Comparison of ENCODE assay signal across 1 cellular context in the genomic region with DNA sequence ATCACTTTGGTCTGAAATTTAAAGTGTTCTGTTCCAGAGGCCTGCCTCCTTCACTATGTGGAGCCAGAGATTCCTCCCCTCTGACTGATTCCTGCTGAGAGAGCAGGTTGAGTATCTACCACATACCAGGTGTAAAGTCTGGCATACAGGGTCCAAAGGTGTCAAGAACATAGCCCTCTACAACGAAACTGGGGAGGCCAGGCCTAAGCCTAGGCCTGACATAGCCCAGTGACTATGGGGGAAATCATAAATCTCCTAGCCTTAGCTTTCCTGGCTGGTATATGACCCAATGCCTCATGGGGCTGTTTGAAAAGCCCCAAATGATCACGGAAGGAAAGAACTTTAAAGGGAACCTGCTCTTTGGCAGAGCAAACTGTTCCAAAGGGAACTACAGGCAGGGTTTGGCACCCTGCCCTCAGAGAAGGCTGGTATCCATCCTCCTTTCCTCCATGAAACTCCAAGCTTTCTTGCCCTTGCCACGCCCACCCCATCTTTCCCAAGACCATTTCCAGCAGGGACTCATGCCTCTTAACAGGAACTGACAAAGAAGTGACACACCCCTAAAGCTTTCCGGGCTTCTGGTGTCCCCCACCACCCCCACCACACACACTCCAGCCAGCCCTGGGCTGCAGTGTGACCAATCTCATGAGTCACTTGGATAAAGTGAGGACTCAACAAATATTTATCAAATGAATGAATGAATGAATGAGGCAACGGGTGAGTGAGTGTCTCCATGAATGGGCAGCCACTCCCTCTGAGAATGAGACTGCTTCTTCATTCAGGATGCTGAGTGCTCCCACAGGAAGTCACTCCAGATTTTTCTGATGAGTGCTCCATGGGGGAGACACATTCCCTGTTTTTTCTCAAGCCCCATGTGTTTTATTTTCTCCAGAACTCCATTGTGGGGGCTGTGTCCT.
TF ChIP-seq lines count a peak whose summit lies in the region.

No MANE protein-coding gene starts in this region.

TF ChIP-seq in HCT116, 20 proteins besides CTCF, POLR2A, EP300 and RAD21 (continued from another document):
- TF ChIP-seq ZBTB33 (IDR thresholded peaks at IDR 0.05; ENCODE audit: extremely low read depth, insufficient replicate concordance, low read length) (no peak), EZH2phosphoT487 (IDR thresholded peaks at IDR 0.05; ENCODE audit: borderline replicate concordance) (no peak), MAX (IDR thresholded peaks at IDR 0.05) (no peak), ZNF274 (IDR thresholded peaks at IDR 0.05; ENCODE audit: low read depth, low read length) (no peak), FOSL1 (IDR thresholded peaks at IDR 0.05; ENCODE audit: low read depth) (peak; percentile 72), CBX3 (IDR thresholded peaks at IDR 0.05; ENCODE audit: low read depth) (no peak), JUND (IDR thresholded peaks at IDR 0.05) (peak; percentile 60), ZFX (IDR thresholded peaks at IDR 0.05) (peak; percentile 52; the same call in 1 of the 2 replicates), TCF7L2 (IDR thresholded peaks at IDR 0.05; ENCODE audit: borderline replicate concordance, extremely low read depth, insufficient read depth, insufficient read length) (no peak), ELF1 (IDR thresholded peaks at IDR 0.05; ENCODE audit: borderline replicate concordance, low read depth) (no peak)
TF ChIP-seq in HCT116: peak in this region for 5.
